Comparison of ENCODE assay signal across 18 cellular contexts in the genomic region with DNA sequence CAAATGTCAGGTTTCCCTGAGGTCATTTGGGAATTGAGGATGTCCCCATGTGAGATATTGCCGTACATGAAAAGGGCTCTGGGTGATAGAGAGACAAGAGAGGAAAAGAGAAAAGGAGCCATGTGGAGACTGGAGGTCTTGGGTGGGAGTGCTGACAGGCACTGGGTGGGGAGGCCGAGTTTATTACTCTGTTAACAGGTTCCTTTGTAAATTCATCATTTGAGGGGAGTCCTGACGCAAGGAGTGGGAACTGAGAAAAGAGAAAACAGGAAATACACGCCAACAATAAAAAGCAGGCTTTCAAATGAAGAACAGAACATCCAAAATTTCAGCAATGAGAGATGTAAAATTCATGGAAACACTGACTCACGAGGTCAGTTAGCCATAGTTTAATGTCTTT.
DNase-seq lines count a peak whose midpoint lies in the region; ATAC-seq and TF ChIP-seq lines count a peak whose summit lies in the region.
"Had no signal": no experiment of that assay in that cellular context is flagged by ENCODE, and none has a peak within 500 bp of the region (broad histone marks: within the 10 kb centered on the region; RNA-seq: fewer than 3 reads in every experiment).

No MANE protein-coding gene starts in this region.

- H3K27me3 ChIP-seq in SK-N-SH (ENCODE audit: insufficient read depth) (no peaks in the 10 kb centered on the region), right lobe of liver (no peaks in the 10 kb centered on the region), tibial nerve (no peaks in the 10 kb centered on the region)
- H3K27me3 ChIP-seq in effector memory CD4-positive, alpha-beta T cell (replicated peaks; ENCODE audit: control insufficient read depth, insufficient read depth, low read length, poor library complexity, severe bottlenecking), result no peaks in the 10 kb centered on the region

- no peak for TF ChIP-seq POLR2A in right lobe of liver (IDR thresholded peaks at IDR 0.05)
- no peak for TF ChIP-seq POLR2A in tibial nerve (IDR thresholded peaks at IDR 0.05)

- H4K20me1 ChIP-seq in SK-N-SH (ENCODE audit: insufficient read depth), result no peaks in the 10 kb centered on the region

- POLR2A ChIA-PET in SK-N-SH (lab: Yijun Ruan, JAX), result no interaction called here

- H3F3A ChIP-seq in SK-N-SH (replicated peaks; ENCODE audit: insufficient read depth), result no peaks in the 10 kb centered on the region

- H2AFZ ChIP-seq in SK-N-SH (ENCODE audit: low read depth), result 0 out of 2 replicates have a peak overlapping the region, but pooled peaks have one; percentile 41

- intact Hi-C loops in right lobe of liver (cut with DNase I), result no loop called here

- no peaks in the 10 kb centered on the region for H3K9me3 ChIP-seq in SK-N-SH
- no peaks in the 10 kb centered on the region for H3K9me3 ChIP-seq in right lobe of liver
- H3K9me3 ChIP-seq in tibial nerve, result no peaks in the 10 kb centered on the region
- H3K9me3 ChIP-seq in effector memory CD4-positive, alpha-beta T cell (ENCODE audit: control insufficient read depth, low read length), result no peaks in the 10 kb centered on the region

- ATAC-seq in SK-N-SH treated with all-trans-retinoic acid at 6 μM for 48 hours (no peak), right lobe of liver (no peak)

- DNase-seq in SK-N-SH (no peak), RPMI7951 (ENCODE audit: low read depth) (peak; percentile 15), fibroblast of the aortic adventitia (ENCODE audit: low read depth) (peak; percentile 25), right lobe of liver (no peak), NCI-H1092 treated with DMSO at 0.1 percent for 48 hours (lab: John Stamatoyannopoulos, UW) (no peak), tibial nerve (ENCODE audit: low spot score in 2 of 2) (no peak)
- no peak for DNase-seq in effector memory CD4-positive, alpha-beta T cell
- DNase-seq: 8988T, C1 segment of cervical spinal cord, H7, IMR-90, NCI-H1048, NCI-H1694, NCI-H2107, NCI-H226, NCI-H526 treated with DMSO at 0.1 percent for 48 hours, PC-3 had no signal

- TF ChIP-seq EP300 in SK-N-SH (IDR thresholded peaks at IDR 0.05; ENCODE audit: borderline replicate concordance in 1 of 2, low read depth in 1 of 2, low read length in 1 of 2) (no peak), tibial nerve (IDR thresholded peaks at IDR 0.05) (no peak)

- H3K36me3 ChIP-seq in SK-N-SH (replicated peaks in 1 of 2; ENCODE audit: control insufficient read depth in 1 of 2, insufficient read depth in 2 of 2, low read length in 1 of 2) (no peaks in the 10 kb centered on the region), right lobe of liver (no peaks in the 10 kb centered on the region), tibial nerve (no peaks in the 10 kb centered on the region)
- H3K36me3 ChIP-seq in effector memory CD4-positive, alpha-beta T cell (ENCODE audit: control insufficient read depth, insufficient read depth, low read length), result no peaks in the 10 kb centered on the region

- no peak overlapping the region for H3K9ac ChIP-seq in SK-N-SH

- CTCF ChIA-PET in SK-N-SH (lab: Yijun Ruan, JAX), result no interaction called here

- H3K4me1 ChIP-seq in SK-N-SH (ENCODE audit: control insufficient read depth in 1 of 2, insufficient read depth in 2 of 2, low read depth in 1 of 2, low read length in 1 of 2), result peaks cover 4 to 13% of the 10 kb centered on the region in 2 experiments; a peak in 2 of 4 replicates
- H3K4me1 ChIP-seq in right lobe of liver, result no peaks in the 10 kb centered on the region
- no peaks in the 10 kb centered on the region for H3K4me1 ChIP-seq in tibial nerve
- H3K4me1 ChIP-seq in effector memory CD4-positive, alpha-beta T cell (ENCODE audit: control insufficient read depth, insufficient read depth, low read length, poor library complexity, severe bottlenecking), result no peaks in the 10 kb centered on the region

- TF ChIP-seq CTCF in SK-N-SH (IDR thresholded peaks at IDR 0.05) (no peak), fibroblast of the aortic adventitia (IDR thresholded peaks at IDR 0.05; ENCODE audit: insufficient read depth, low read length) (no peak), right lobe of liver (IDR thresholded peaks at IDR 0.05) (no peak), tibial nerve (IDR thresholded peaks at IDR 0.05) (no peak)

- H3K4me2 ChIP-seq in SK-N-SH, result no peak overlapping the region

- no peak overlapping the region for H3K4me3 ChIP-seq in SK-N-SH (ENCODE audit: low read depth in 2 of 2, low read length in 1 of 2)
- no peak overlapping the region for H3K4me3 ChIP-seq in fibroblast of the aortic adventitia (ENCODE audit: low read depth, low read length)
- no peak overlapping the region for H3K4me3 ChIP-seq in right lobe of liver
- H3K4me3 ChIP-seq in tibial nerve, result no peak overlapping the region
- H3K4me3 ChIP-seq in effector memory CD4-positive, alpha-beta T cell (ENCODE audit: insufficient read depth, low read depth, low read length, poor library complexity, severe bottlenecking), result no peak overlapping the region

- H3K27ac ChIP-seq in SK-N-SH (ENCODE audit: low read depth in 2 of 2, low read length in 1 of 2) (no peak overlapping the region), right lobe of liver (no peak overlapping the region), tibial nerve (peak overlapping the region in 1 of 4 donors; percentile 8)
- no peak overlapping the region for H3K27ac ChIP-seq in effector memory CD4-positive, alpha-beta T cell (ENCODE audit: insufficient read depth, low read length, poor library complexity, severe bottlenecking)

- no peaks in the 10 kb centered on the region for H3K79me2 ChIP-seq in SK-N-SH (ENCODE audit: insufficient read depth)

- TF ChIP-seq RAD21 in SK-N-SH (IDR thresholded peaks at IDR 0.05; ENCODE audit: low read length), result no peak

- 72% methylated on average over 5 of the region's 5 CpGs for WGBS in SK-N-SH (ENCODE audit: low lambda C conversion rate)
- 53% methylated on average over 5 of the region's 5 CpGs for WGBS in right lobe of liver (ENCODE audit: insufficient coverage, low coverage, low lambda C conversion rate, missing lambda C conversion rate)
- WGBS in tibial nerve, 2 donors, result 42 to 50% methylated on average over 5 of the region's 5 CpGs

- H3K9me2 ChIP-seq in SK-N-SH, result no peaks in the 10 kb centered on the region

TF ChIP-seq in SK-N-SH, 30 proteins besides CTCF, POLR2A, EP300 and RAD21:
- TF ChIP-seq MEF2A (IDR thresholded peaks at IDR 0.05; ENCODE audit: borderline replicate concordance, low read depth), result no peak
- no peak for TF ChIP-seq GATA2 (CRISPR knock-in tag; IDR thresholded peaks at IDR 0.05)
- TF ChIP-seq RFX5 (IDR thresholded peaks at IDR 0.05; ENCODE audit: low read length), result no peak
- TF ChIP-seq TEAD4 (IDR thresholded peaks at IDR 0.05; ENCODE audit: borderline replicate concordance, insufficient read depth), result no peak
- no peak for TF ChIP-seq POLR2AphosphoS5 (IDR thresholded peaks at IDR 0.05; ENCODE audit: low read depth, low read length)
- no peak for TF ChIP-seq GABPA (IDR thresholded peaks at IDR 0.05; ENCODE audit: low read depth)
- TF ChIP-seq MXI1 (IDR thresholded peaks at IDR 0.05; ENCODE audit: low read depth, low read length), result no peak
- no peak for TF ChIP-seq FOXJ3 (CRISPR knock-in tag; IDR thresholded peaks at IDR 0.05)
- TF ChIP-seq FOSL2 (IDR thresholded peaks at IDR 0.05; ENCODE audit: borderline replicate concordance, low read depth), result no peak
- TF ChIP-seq JUND (IDR thresholded peaks at IDR 0.05), result no peak
- no peak for TF ChIP-seq ELF1 (IDR thresholded peaks at IDR 0.05)
- TF ChIP-seq SIN3A (IDR thresholded peaks at IDR 0.05; ENCODE audit: borderline replicate concordance, low read depth, low read length), result no peak
- TF ChIP-seq, protein P1, sequence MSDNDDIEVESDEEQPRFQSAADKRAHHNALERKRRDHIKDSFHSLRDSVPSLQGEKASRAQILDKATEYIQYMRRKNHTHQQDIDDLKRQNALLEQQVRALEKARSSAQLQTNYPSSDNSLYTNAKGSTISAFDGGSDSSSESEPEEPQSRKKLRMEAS (IDR thresholded peaks at IDR 0.05; ENCODE audit: low read depth), result no peak
- TF ChIP-seq NRF1 (IDR thresholded peaks at IDR 0.05; ENCODE audit: low read depth, low read length), result no peak
TF ChIP-seq in SK-N-SH: peak in this region for 0.

TF ChIP-seq in SK-N-SH treated with all-trans-retinoic acid at 6 μM for 48 hours, 23 proteins besides CTCF, POLR2A, EP300 and RAD21 (continues in another document):
- TF ChIP-seq GLIS3 (CRISPR knock-in tag; IDR thresholded peaks at IDR 0.05) (no peak), TCF4 (CRISPR knock-in tag; IDR thresholded peaks at IDR 0.05; ENCODE audit: borderline replicate concordance) (no peak), ZNF565 (CRISPR knock-in tag; conservative IDR thresholded peaks at IDR 0.05; ENCODE audit: low read depth) (no peak), ZNF70 (CRISPR knock-in tag; IDR thresholded peaks at IDR 0.05) (no peak), BACH2 (CRISPR knock-in tag; IDR thresholded peaks at IDR 0.05; ENCODE audit: borderline replicate concordance) (no peak), ISL1 (CRISPR knock-in tag; IDR thresholded peaks at IDR 0.05) (no peak), ZFP30 (CRISPR knock-in tag; IDR thresholded peaks at IDR 0.05) (no peak), ESRRG (CRISPR knock-in tag; IDR thresholded peaks at IDR 0.05) (no peak), TOX (CRISPR knock-in tag; IDR thresholded peaks at IDR 0.05; ENCODE audit: borderline replicate concordance) (no peak), PPARA (CRISPR knock-in tag; IDR thresholded peaks at IDR 0.05; ENCODE audit: borderline replicate concordance) (no peak), ZC3H10 (CRISPR knock-in tag; IDR thresholded peaks at IDR 0.05) (no peak)
- TF ChIP-seq, protein P2, sequence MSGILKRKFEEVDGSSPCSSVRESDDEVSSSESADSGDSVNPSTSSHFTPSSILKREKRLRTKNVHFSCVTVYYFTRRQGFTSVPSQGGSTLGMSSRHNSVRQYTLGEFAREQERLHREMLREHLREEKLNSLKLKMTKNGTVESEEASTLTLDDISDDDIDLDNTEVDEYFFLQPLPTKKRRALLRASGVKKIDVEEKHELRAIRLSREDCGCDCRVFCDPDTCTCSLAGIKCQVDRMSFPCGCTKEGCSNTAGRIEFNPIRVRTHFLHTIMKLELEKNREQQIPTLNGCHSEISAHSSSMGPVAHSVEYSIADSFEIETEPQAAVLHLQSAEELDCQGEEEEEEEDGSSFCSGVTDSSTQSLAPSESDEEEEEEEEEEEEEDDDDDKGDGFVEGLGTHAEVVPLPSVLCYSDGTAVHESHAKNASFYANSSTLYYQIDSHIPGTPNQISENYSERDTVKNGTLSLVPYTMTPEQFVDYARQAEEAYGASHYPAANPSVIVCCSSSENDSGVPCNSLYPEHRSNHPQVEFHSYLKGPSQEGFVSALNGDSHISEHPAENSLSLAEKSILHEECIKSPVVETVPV (CRISPR knock-in tag; IDR thresholded peaks at IDR 0.05), result no peak

Comparison
In these comparisons a context has a peak if more than half of its experiments do, and no peak if none do; other contexts are left out.
1. DNase-seq: peak in RPMI7951 (single experiment) and fibroblast of the aortic adventitia (single experiment); none in SK-N-SH (single experiment), right lobe of liver (0 of 3), NCI-H1092 treated with DMSO at 0.1 percent for 48 hours (single experiment), tibial nerve (0 of 2) and effector memory CD4-positive, alpha-beta T cell (0 of 3).